25 cellular contexts compared by ENCODE assay signal in the genomic region with DNA sequence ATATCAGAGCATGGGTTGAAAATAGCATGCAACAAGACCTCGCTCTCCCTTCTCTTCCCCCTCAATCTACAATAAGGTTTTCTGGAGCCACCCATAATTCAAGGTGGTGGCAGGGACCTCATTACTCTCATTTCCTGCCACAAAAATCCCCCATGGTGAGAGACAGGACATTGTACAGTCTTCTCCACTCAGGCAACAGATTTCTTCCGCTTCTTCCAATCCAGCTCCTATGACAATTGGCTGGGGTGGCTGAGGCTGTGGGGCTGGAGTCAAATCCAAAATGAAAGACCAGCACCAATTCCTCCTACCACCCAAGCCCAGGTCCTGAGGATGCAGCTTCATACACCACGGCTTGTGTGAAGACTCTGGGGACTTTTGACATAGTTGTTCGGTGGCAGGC. TPM values are rescaled to one million over a fixed set of nuclear protein-coding genes. Genes with fewer than 3 reads are reported as not detected.
DNase-seq lines count a peak whose midpoint lies in the region; ATAC-seq and TF ChIP-seq lines count a peak whose summit lies in the region.
"Had no signal": no experiment of that assay in that cellular context is flagged by ENCODE, and none has a peak within 500 bp of the region (broad histone marks: within the 10 kb centered on the region; RNA-seq: fewer than 3 reads in every experiment).

No MANE protein-coding gene starts in this region.

- H3K27ac Mint-ChIP-seq in activated naive CD4-positive, alpha-beta T cell treated with anti-CD3 and anti-CD28 coated beads for 36 hours = no peak overlapping the region
- peak overlapping the region; percentile 49 to 94 for H3K27ac Mint-ChIP-seq in activated naive CD4-positive, alpha-beta T cell treated with anti-CD3 and anti-CD28 coated beads, Interleukin-2, amount 50 U/mL, for 72 hours
- H3K27ac Mint-ChIP-seq in stimulated activated effector memory CD8-positive, alpha-beta T cell treated with anti-CD3 and anti-CD28 coated beads, Interleukin-12 subunit alpha, Interleukin-12 subunit beta, amount 100 ng/mL, for 72 hours = peak overlapping the region; percentile 77
- H3K27ac Mint-ChIP-seq: brain; dendritic cell treated with granulocyte-macrophage colony-stimulating factor and Interleukin-4, amounts not matched to agents 40 ng/mL and 50 ng/mL, for 4 days had no signal

- CTCF ChIA-PET in activated naive CD4-positive, alpha-beta T cell treated with anti-CD3 and anti-CD28 coated beads for 36 hours (lab: Charles Lee) = interaction anchor here (0.6 kb wide), 1 partner anchor 64 kb away, joined by 3 read pairs; no protein-coding TSS in a partner anchor

- H3K4me1 ChIP-seq in tibial artery = no peaks in the 10 kb centered on the region
- H3K4me1 ChIP-seq: gastrocnemius medialis, left lung, sigmoid colon, SJSA1, suprapubic skin had no signal

- no peak overlapping the region for H3K4me3 Mint-ChIP-seq in activated naive CD4-positive, alpha-beta T cell treated with anti-CD3 and anti-CD28 coated beads for 36 hours
- peak overlapping the region; percentile 46 for H3K4me3 Mint-ChIP-seq in stimulated activated effector memory CD8-positive, alpha-beta T cell treated with anti-CD3 and anti-CD28 coated beads, Interleukin-12 subunit alpha, Interleukin-12 subunit beta, amount 100 ng/mL, for 72 hours
- H3K4me3 Mint-ChIP-seq: brain; dendritic cell treated with granulocyte-macrophage colony-stimulating factor and Interleukin-4, amounts not matched to agents 40 ng/mL and 50 ng/mL, for 4 days had no signal

- no peak overlapping the region for H3K27ac ChIP-seq in tibial artery
- H3K27ac ChIP-seq: epithelial cell of prostate, gastrocnemius medialis, GM23248, left lung, parathyroid adenoma, sigmoid colon, SJSA1, suprapubic skin had no signal

- ATAC-seq in HG02870 (IDR thresholded peaks at IDR 0.05; ENCODE audit: unreplicated experiment) = peak; percentile 14
- no peak for ATAC-seq in activated naive CD4-positive, alpha-beta T cell treated with anti-CD3 and anti-CD28 coated beads, Interleukin-2, amount 50 U/mL, for 72 hours
- ATAC-seq in stimulated activated effector memory CD8-positive, alpha-beta T cell treated with anti-CD3 and anti-CD28 coated beads, Interleukin-12 subunit alpha, Interleukin-12 subunit beta, amount 100 ng/mL, for 72 hours = no peak
- ATAC-seq: gastrocnemius medialis, K562, left lung had no signal

- H3K9me3 ChIP-seq in tibial artery = no peaks in the 10 kb centered on the region
- H3K9me3 ChIP-seq: gastrocnemius medialis, left lung, sigmoid colon, SJSA1, suprapubic skin had no signal

- no peaks in the 10 kb centered on the region for H3K9me3 Mint-ChIP-seq in activated naive CD4-positive, alpha-beta T cell treated with anti-CD3 and anti-CD28 coated beads for 36 hours
- H3K9me3 Mint-ChIP-seq in activated naive CD4-positive, alpha-beta T cell treated with anti-CD3 and anti-CD28 coated beads, Interleukin-2, amount 50 U/mL, for 72 hours = no peaks in the 10 kb centered on the region
- H3K9me3 Mint-ChIP-seq in stimulated activated effector memory CD8-positive, alpha-beta T cell treated with anti-CD3 and anti-CD28 coated beads, Interleukin-12 subunit alpha, Interleukin-12 subunit beta, amount 100 ng/mL, for 72 hours = no peaks in the 10 kb centered on the region
- H3K9me3 Mint-ChIP-seq: dendritic cell treated with granulocyte-macrophage colony-stimulating factor and Interleukin-4, amounts not matched to agents 40 ng/mL and 50 ng/mL, for 4 days had no signal

- DNase-seq in activated naive CD4-positive, alpha-beta T cell treated with anti-CD3 and anti-CD28 coated beads for 36 hours = peak; percentile 10
- DNase-seq in activated naive CD4-positive, alpha-beta T cell (lab: John Stamatoyannopoulos, UW) = no peak
- no peak for DNase-seq in activated naive CD4-positive, alpha-beta T cell treated with anti-CD3 and anti-CD28 coated beads, Interleukin-2, amount 50 U/mL, for 72 hours (ENCODE audit: low spot score in 2 of 2)
- DNase-seq in stimulated activated effector memory CD8-positive, alpha-beta T cell treated with anti-CD3 and anti-CD28 coated beads, Interleukin-12 subunit alpha, Interleukin-12 subunit beta, amount 100 ng/mL, for 72 hours (ENCODE audit: low spot score in 2 of 2) = peak in 1 of 2 donors; percentile 50
- DNase-seq in tibial artery = no peak
- DNase-seq in islet precursor cell = no peak
- no peak for DNase-seq in foreskin melanocyte
- DNase-seq: activated CD4-positive, alpha-beta T cell treated with anti-CD3 and anti-CD28 coated beads for 4 hours; gastrocnemius medialis; GM23248; left lung; NCI-H1092; NCI-H2107; NCI-H526 treated with DMSO at 0.1 percent for 48 hours; sigmoid colon; stimulated activated CD4-positive, alpha-beta T cell treated with anti-CD3 and anti-CD28 coated beads, Interleukin-1b, Interleukin-23, amount 100 ng/mL, for 48 hours; T1000 had no signal

- H3K27me3 ChIP-seq in tibial artery = no peaks in the 10 kb centered on the region
- H3K27me3 ChIP-seq: gastrocnemius medialis, left lung, sigmoid colon, SJSA1, suprapubic skin had no signal

- no peak for TF ChIP-seq CTCF in tibial artery (IDR thresholded peaks at IDR 0.05)

- intact Hi-C loops in activated naive CD4-positive, alpha-beta T cell treated with anti-CD3 and anti-CD28 coated beads for 36 hours (cut with micrococcal nuclease) = no loop called here
- intact Hi-C loops in tibial artery (cut with DNase I; ENCODE audit: low total_unique reads) = no loop called here

- no peaks in the 10 kb centered on the region for H3K36me3 ChIP-seq in tibial artery
- H3K36me3 ChIP-seq: gastrocnemius medialis, SJSA1, suprapubic skin had no signal

- H3K4me3 ChIP-seq in tibial artery = no peak overlapping the region
- H3K4me3 ChIP-seq: gastrocnemius medialis, GM23248, K562, left lung, sigmoid colon, SJSA1, suprapubic skin had no signal

- H3K4me1 Mint-ChIP-seq in activated naive CD4-positive, alpha-beta T cell treated with anti-CD3 and anti-CD28 coated beads for 36 hours (ENCODE audit: low read depth) = peaks cover 32% of the 10 kb centered on the region
- H3K4me1 Mint-ChIP-seq in stimulated activated effector memory CD8-positive, alpha-beta T cell treated with anti-CD3 and anti-CD28 coated beads, Interleukin-12 subunit alpha, Interleukin-12 subunit beta, amount 100 ng/mL, for 72 hours = peaks cover 30% of the 10 kb centered on the region
- H3K4me1 Mint-ChIP-seq: brain had no signal

- H3K27me3 Mint-ChIP-seq in activated naive CD4-positive, alpha-beta T cell treated with anti-CD3 and anti-CD28 coated beads for 36 hours (ENCODE audit: low read depth) = no peaks in the 10 kb centered on the region
- H3K27me3 Mint-ChIP-seq: brain; dendritic cell treated with granulocyte-macrophage colony-stimulating factor and Interleukin-4, amounts not matched to agents 40 ng/mL and 50 ng/mL, for 4 days had no signal

- H3K36me3 Mint-ChIP-seq in activated naive CD4-positive, alpha-beta T cell treated with anti-CD3 and anti-CD28 coated beads for 36 hours (ENCODE audit: low read depth) = peaks cover 19% of the 10 kb centered on the region
- peaks cover 10 to 14% of the 10 kb centered on the region in 2 donors for H3K36me3 Mint-ChIP-seq in activated naive CD4-positive, alpha-beta T cell treated with anti-CD3 and anti-CD28 coated beads, Interleukin-2, amount 50 U/mL, for 72 hours
- peaks cover 100% of the 10 kb centered on the region for H3K36me3 Mint-ChIP-seq in stimulated activated effector memory CD8-positive, alpha-beta T cell treated with anti-CD3 and anti-CD28 coated beads, Interleukin-12 subunit alpha, Interleukin-12 subunit beta, amount 100 ng/mL, for 72 hours

RNA-seq across cellular contexts. Expression of a gene that starts 40.3 kb away (rescaled TPM):
- 10 to 100 TPM; 15.8 to 17.0 TPM for total RNA-seq in activated naive CD4-positive, alpha-beta T cell treated with anti-CD3 and anti-CD28 coated beads for 36 hours
- total RNA-seq in activated naive CD4-positive, alpha-beta T cell treated with anti-CD3 and anti-CD28 coated beads, Interleukin-2, amount 50 U/mL, for 72 hours = 10 to 100 TPM; 17.1 to 21.9 TPM

RNA-seq across cellular contexts. Expression of a gene that starts 46.5 kb away (rescaled TPM):
- 100 to 1,000 TPM; 137 to 143 TPM for total RNA-seq in activated naive CD4-positive, alpha-beta T cell treated with anti-CD3 and anti-CD28 coated beads for 36 hours
- total RNA-seq in activated naive CD4-positive, alpha-beta T cell treated with anti-CD3 and anti-CD28 coated beads, Interleukin-2, amount 50 U/mL, for 72 hours = 100 to 1,000 TPM; 110 to 233 TPM
